In genomic region chr6:137697267-137697938, GRCh38 we compare ENCODE assay signal across 8 cellular contexts.
DNase-seq lines count a peak whose midpoint lies in the region; ATAC-seq and TF ChIP-seq lines count a peak whose summit lies in the region.

No MANE protein-coding gene starts in this region.

- ATAC-seq in GM21381 (IDR thresholded peaks at IDR 0.05; ENCODE audit: unreplicated experiment) = peak; percentile 62
- ATAC-seq in HG02571 (IDR thresholded peaks at IDR 0.05; ENCODE audit: unreplicated experiment) = no peak

- H3K9me3 ChIP-seq in MG63 = no peaks in the 10 kb centered on the region
- H3K9me3 ChIP-seq in stomach smooth muscle (ENCODE audit: control insufficient read depth in 2 of 2, low read length in 2 of 2) = no peaks in the 10 kb centered on the region

- H3K27ac ChIP-seq in stomach smooth muscle (ENCODE audit: low read length) = peak overlapping the region; percentile 41

- H3K9ac ChIP-seq in stomach smooth muscle (ENCODE audit: low read length in 2 of 2) = no peak overlapping the region

- H3K4me1 ChIP-seq in stomach smooth muscle (ENCODE audit: control insufficient read depth, insufficient read depth, low read length) = peaks cover 17% of the 10 kb centered on the region

- H3K36me3 ChIP-seq in MG63 = no peaks in the 10 kb centered on the region
- H3K36me3 ChIP-seq in stomach smooth muscle (ENCODE audit: control insufficient read depth in 2 of 2, insufficient read depth in 2 of 2, low read length in 2 of 2) = no peaks in the 10 kb centered on the region

- no peak for TF ChIP-seq CTCF in fibroblast of villous mesenchyme (IDR thresholded peaks at IDR 0.05; ENCODE audit: insufficient read depth, low read depth, low read length)

- DNase-seq in DMS53 (lab: John Stamatoyannopoulos, UW) (peak; percentile 49), MG63 (peak; percentile 41), fibroblast of villous mesenchyme (ENCODE audit: low read depth) (peak; percentile 60), NCI-H2227 (lab: John Stamatoyannopoulos, UW; ENCODE audit: unreplicated experiment) (no peak)
- no peak for DNase-seq in activated effector memory CD4-positive, alpha-beta T cell treated with anti-CD3 and anti-CD28 coated beads, Interleukin-2, amount 50 U/mL, for 16 hours

- no peaks in the 10 kb centered on the region for H3K27me3 ChIP-seq in MG63
- no peaks in the 10 kb centered on the region for H3K27me3 ChIP-seq in stomach smooth muscle (ENCODE audit: control insufficient read depth in 1 of 2, insufficient read depth in 2 of 2, low read length in 2 of 2)

- no peak overlapping the region for H3K4me3 ChIP-seq in MG63
- no peak overlapping the region for H3K4me3 ChIP-seq in fibroblast of villous mesenchyme (ENCODE audit: low read depth, low read length)
- H3K4me3 ChIP-seq in stomach smooth muscle (ENCODE audit: low read length in 2 of 2) = no peak overlapping the region

Comparison
In these comparisons a context has a peak if more than half of its experiments do, and no peak if none do; other contexts are left out.
1. DNase-seq: peak in DMS53 (single experiment), MG63 (single experiment) and fibroblast of villous mesenchyme (single experiment); none in activated effector memory CD4-positive, alpha-beta T cell treated with anti-CD3 and anti-CD28 coated beads, Interleukin-2, amount 50 U/mL, for 16 hours (single experiment) and NCI-H2227 (single experiment).